In the genomic region with DNA sequence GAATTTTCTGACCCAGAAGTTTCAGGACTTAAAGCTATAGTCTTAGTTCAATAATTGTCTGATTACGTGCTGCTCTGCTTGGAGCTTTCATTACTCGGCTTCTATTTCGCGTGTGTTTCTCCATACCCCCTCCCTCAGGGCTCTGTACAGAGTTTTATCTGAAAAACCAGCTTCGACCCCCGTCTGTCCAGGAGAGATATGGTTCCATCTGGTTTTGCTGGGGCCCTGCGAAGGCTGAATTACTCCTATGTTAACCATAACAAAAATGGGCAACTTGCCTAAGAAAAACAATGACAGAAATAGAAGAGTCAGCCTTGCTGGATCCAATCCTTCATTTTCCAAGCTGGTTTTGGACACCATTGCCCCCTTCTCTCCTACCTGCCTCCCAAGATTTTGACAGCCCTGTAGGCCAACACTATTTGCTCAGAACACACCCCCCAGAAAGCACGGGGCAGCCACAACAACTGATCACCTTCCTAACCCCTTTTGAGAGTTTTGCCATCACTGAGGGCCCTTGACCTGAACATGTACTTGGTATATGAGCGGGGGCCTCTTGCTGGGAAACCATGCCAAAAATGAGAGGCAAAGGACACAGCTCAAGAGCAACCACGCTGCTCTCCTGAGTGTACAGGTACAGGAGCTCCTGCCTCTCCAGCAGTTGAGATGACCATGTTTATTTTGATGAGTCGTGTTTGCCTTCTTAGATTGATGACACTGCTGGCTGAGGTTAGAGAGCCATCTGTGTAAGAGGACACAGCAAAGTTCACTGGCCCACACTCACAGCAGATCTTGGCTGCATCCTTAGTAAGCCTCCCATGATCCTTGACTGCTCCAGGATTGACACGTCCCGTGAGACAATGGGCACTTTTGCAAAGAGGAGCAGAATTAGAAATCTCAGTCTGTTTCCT, we compare ENCODE assay signal across 1 cellular context.
TF ChIP-seq lines count a peak whose summit lies in the region.

No MANE protein-coding gene starts in this region.

TF ChIP-seq in HepG2, 621 proteins besides CTCF, POLR2A, EP300 and RAD21 (continued from another document):
- TF ChIP-seq ZFP36L2 (CRISPR knock-in tag; IDR thresholded peaks at IDR 0.05): no peak
TF ChIP-seq in HepG2: peak in this region for 2.
